Comparison of ENCODE assay signal across 19 cellular contexts in the genomic region with DNA sequence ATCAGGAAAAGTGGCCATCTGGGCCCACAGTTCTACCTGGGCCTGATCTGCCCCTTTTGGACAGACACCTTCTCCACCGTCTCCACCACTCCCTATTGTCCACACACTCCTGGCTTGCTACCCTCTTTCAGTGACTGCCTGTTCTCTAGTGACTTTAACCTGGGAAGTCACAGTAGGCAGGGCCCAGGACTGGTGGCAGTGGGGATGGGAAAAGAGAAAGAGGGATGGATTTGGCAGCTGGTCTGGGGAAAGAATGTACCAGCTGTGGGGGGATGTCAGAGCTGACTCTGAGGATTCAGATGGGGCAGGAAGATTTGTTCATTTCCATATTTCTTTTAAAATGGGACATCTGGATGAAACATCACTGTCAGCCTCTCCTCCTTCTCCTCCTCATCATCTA.
A peak's percentile ranks its signal among the peaks of the same experiment; 100 is the strongest.
DNase-seq lines count a peak whose midpoint lies in the region; ATAC-seq and TF ChIP-seq lines count a peak whose summit lies in the region.
"Had no signal": no experiment of that assay in that cellular context is flagged by ENCODE, and none has a peak within 500 bp of the region (broad histone marks: within the 10 kb centered on the region; RNA-seq: fewer than 3 reads in every experiment).

No MANE protein-coding gene starts in this region.

- H3K36me3 Mint-ChIP-seq in dendritic cell treated with granulocyte-macrophage colony-stimulating factor and Interleukin-4, amounts not matched to agents 40 ng/mL and 50 ng/mL, for 4 days (ENCODE audit: low read depth) = peaks cover 92% of the 10 kb centered on the region
- peaks cover 42% of the 10 kb centered on the region for H3K36me3 Mint-ChIP-seq in nephron (ENCODE audit: low read depth)
- H3K36me3 Mint-ChIP-seq: CD4-positive, CD25-positive, alpha-beta regulatory T cell; CD8-positive, alpha-beta T cell had no signal

- no peaks in the 10 kb centered on the region for H3K9me2 ChIP-seq in PC-9 (ENCODE audit: insufficient read depth)

- no peak overlapping the region for H3K4me2 ChIP-seq in PC-9
- no peak overlapping the region for H3K4me2 ChIP-seq in smooth muscle cell
- H3K4me2 ChIP-seq: BLaER1 had no signal

- CTCF ChIA-PET in PC-9 (lab: Charles Lee) = no interaction called here

- POLR2A ChIA-PET in PC-9 (lab: Charles Lee; ENCODE audit: unreplicated experiment) = no interaction called here

- H3K9me3 ChIP-seq in PC-9 (ENCODE audit: insufficient read depth, low read depth) = no peaks in the 10 kb centered on the region
- H3K9me3 ChIP-seq in smooth muscle cell (replicated peaks; ENCODE audit: low read depth) = no peaks in the 10 kb centered on the region
- H3K9me3 ChIP-seq: BLaER1, Caco-2 had no signal

- ATAC-seq in GM21360 (IDR thresholded peaks at IDR 0.05; ENCODE audit: unreplicated experiment) = no peak
- ATAC-seq: CD8-positive, alpha-beta T cell had no signal

- no peaks in the 10 kb centered on the region for H3K9me3 Mint-ChIP-seq in dendritic cell treated with granulocyte-macrophage colony-stimulating factor and Interleukin-4, amounts not matched to agents 40 ng/mL and 50 ng/mL, for 4 days
- no peaks in the 10 kb centered on the region for H3K9me3 Mint-ChIP-seq in nephron
- H3K9me3 Mint-ChIP-seq: CD8-positive, alpha-beta T cell had no signal

- H3K4me1 Mint-ChIP-seq in dendritic cell treated with granulocyte-macrophage colony-stimulating factor and Interleukin-4, amounts not matched to agents 40 ng/mL and 50 ng/mL, for 4 days (ENCODE audit: low read depth) = peaks cover 63% of the 10 kb centered on the region
- peaks cover 33% of the 10 kb centered on the region for H3K4me1 Mint-ChIP-seq in nephron

- H4K20me1 ChIP-seq in PC-9 (ENCODE audit: insufficient read depth) (peaks cover 96% of the 10 kb centered on the region), smooth muscle cell (ENCODE audit: low read depth) (no peaks in the 10 kb centered on the region)
- H4K20me1 ChIP-seq: BLaER1 had no signal

- no peaks in the 10 kb centered on the region for H3K4me1 ChIP-seq in PC-9 (replicated peaks; ENCODE audit: insufficient read depth)
- no peaks in the 10 kb centered on the region for H3K4me1 ChIP-seq in smooth muscle cell (ENCODE audit: low read depth)

- peaks cover 93% of the 10 kb centered on the region for H3K79me2 ChIP-seq in PC-9 (ENCODE audit: low read depth)
- no peaks in the 10 kb centered on the region for H3K79me2 ChIP-seq in smooth muscle cell (ENCODE audit: low read depth)

- no peak overlapping the region for H2AFZ ChIP-seq in PC-9
- no peak overlapping the region for H2AFZ ChIP-seq in smooth muscle cell (ENCODE audit: low read depth)

- no peaks in the 10 kb centered on the region for H3K27me3 Mint-ChIP-seq in dendritic cell treated with granulocyte-macrophage colony-stimulating factor and Interleukin-4, amounts not matched to agents 40 ng/mL and 50 ng/mL, for 4 days
- peaks cover 5% of the 10 kb centered on the region for H3K27me3 Mint-ChIP-seq in nephron (ENCODE audit: low read depth)

- peaks cover 86% of the 10 kb centered on the region for H3F3A ChIP-seq in PC-9 (ENCODE audit: insufficient read depth, low read depth)
- H3F3A ChIP-seq in smooth muscle cell (ENCODE audit: low read depth) = peaks cover 5% of the 10 kb centered on the region

- H3K27ac Mint-ChIP-seq in dendritic cell treated with granulocyte-macrophage colony-stimulating factor and Interleukin-4, amounts not matched to agents 40 ng/mL and 50 ng/mL, for 4 days = peak overlapping the region; percentile 13
- H3K27ac Mint-ChIP-seq in nephron = peak overlapping the region; percentile 14 to 91 (median 54)
- H3K27ac Mint-ChIP-seq: B cell; CD4-positive, CD25-positive, alpha-beta regulatory T cell; CD8-positive, alpha-beta T cell had no signal

- no peak overlapping the region for H3K27ac ChIP-seq in PC-9
- no peak overlapping the region for H3K27ac ChIP-seq in smooth muscle cell (ENCODE audit: low read depth)
- H3K27ac ChIP-seq: 22Rv1, BLaER1, C4-2B had no signal

- H3K9ac ChIP-seq in smooth muscle cell (ENCODE audit: low read depth) = no peak overlapping the region
- H3K9ac ChIP-seq: BLaER1 had no signal

- peak; percentile 33 for DNase-seq in EH (ENCODE audit: low read depth)
- DNase-seq in PC-9 = no peak
- DNase-seq in smooth muscle cell (lab: John Stamatoyannopoulos, UW; ENCODE audit: unreplicated experiment) = no peak
- DNase-seq in stimulated activated CD4-positive, alpha-beta T cell treated with anti-CD3 and anti-CD28 coated beads, Interleukin-2, amount 100 ng/mL, for 48 hours = no peak
- no peak for DNase-seq in NCI-H82 (lab: John Stamatoyannopoulos, UW)
- DNase-seq: Caco-2; CD4-positive, CD25-positive, alpha-beta regulatory T cell; CD8-positive, alpha-beta T cell; DMS79; GF-D8; H7; HCEC 1CT had no signal

- TSS peak; percentile 4 for BruUV-seq in PC-9 (replicated peaks; lab: Mats Ljungman, UMichigan)

- H3K4me3 ChIP-seq in PC-9 = no peak overlapping the region
- no peak overlapping the region for H3K4me3 ChIP-seq in smooth muscle cell
- H3K4me3 ChIP-seq: BLaER1 had no signal

- WGBS in smooth muscle cell (ENCODE audit: low lambda C conversion rate) = 92% methylated on average over 1 of the region's 1 CpG

- peaks cover 79% of the 10 kb centered on the region for H3K36me3 ChIP-seq in PC-9 (ENCODE audit: low read depth)
- H3K36me3 ChIP-seq in smooth muscle cell (ENCODE audit: low read depth) = no peaks in the 10 kb centered on the region
- H3K36me3 ChIP-seq: BLaER1 had no signal

- no peak overlapping the region for H3K4me3 Mint-ChIP-seq in dendritic cell treated with granulocyte-macrophage colony-stimulating factor and Interleukin-4, amounts not matched to agents 40 ng/mL and 50 ng/mL, for 4 days
- no peak overlapping the region for H3K4me3 Mint-ChIP-seq in nephron
- H3K4me3 Mint-ChIP-seq: B cell; CD4-positive, CD25-positive, alpha-beta regulatory T cell; CD8-positive, alpha-beta T cell had no signal

- no peaks in the 10 kb centered on the region for H3K27me3 ChIP-seq in PC-9 (ENCODE audit: insufficient read depth, low read depth)
- no peaks in the 10 kb centered on the region for H3K27me3 ChIP-seq in smooth muscle cell (ENCODE audit: low read depth)
- H3K27me3 ChIP-seq: BLaER1 had no signal

- intact Hi-C loops in PC-9 (cut with micrococcal nuclease; ENCODE audit: unreplicated experiment) = no loop called here
- intact Hi-C loops in dendritic cell treated with granulocyte-macrophage colony-stimulating factor and Interleukin-4, amounts not matched to agents 40 ng/mL and 50 ng/mL, for 4 days (cut with micrococcal nuclease) = no loop called here

- TF ChIP-seq CTCF in PC-9 (conservative IDR thresholded peaks at IDR 0.05) = no peak
- no peak for TF ChIP-seq CTCF in nephron (IDR thresholded peaks at IDR 0.05; ENCODE audit: unreplicated experiment in 3 of 3)
- no peak for TF ChIP-seq CTCF in smooth muscle cell (IDR thresholded peaks at IDR 0.05; ENCODE audit: borderline replicate concordance, insufficient read depth, poor library complexity, severe bottlenecking)
